Comparison of ENCODE assay signal across 11 cellular contexts in the genomic region with DNA sequence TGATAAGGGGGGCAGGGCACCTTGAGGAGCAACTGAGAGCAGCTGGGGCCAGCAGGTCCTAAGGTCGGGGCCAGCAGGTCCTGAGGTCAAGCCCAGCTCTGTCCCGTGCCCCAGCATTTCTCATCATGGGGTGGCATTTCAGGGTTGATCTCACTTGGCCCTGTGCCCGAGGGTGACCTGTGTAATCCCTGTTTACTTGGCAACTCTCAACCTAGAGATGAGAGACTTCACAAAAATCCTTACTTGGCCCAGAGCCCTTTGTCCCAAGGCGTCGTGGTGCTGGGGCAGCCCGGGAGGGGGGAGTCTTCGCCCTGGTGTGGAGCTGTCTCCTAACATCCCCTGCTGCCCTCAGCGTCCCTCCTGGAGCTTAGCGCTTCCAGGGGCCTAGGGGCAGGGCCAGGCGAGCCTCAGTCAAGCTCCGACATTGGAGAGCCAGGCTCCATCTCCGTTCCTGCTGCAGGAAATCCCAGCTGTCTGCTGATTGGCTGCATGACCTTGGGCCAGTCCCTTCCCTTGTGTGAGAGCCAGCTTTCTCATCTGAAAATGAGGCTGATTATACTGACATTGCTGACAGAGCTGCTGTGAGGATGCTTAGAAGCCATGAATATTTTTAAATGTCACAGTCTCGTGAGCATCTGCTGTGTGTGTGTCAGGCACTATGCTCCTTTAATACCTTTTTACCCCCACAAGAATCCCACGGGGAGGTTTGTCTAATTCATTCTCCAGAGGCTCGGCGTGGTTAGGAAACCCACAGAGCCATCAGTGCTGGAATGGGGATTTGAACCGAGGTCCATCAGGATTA.
A peak's percentile ranks its signal among the peaks of the same experiment; 100 is the strongest.
DNase-seq lines count a peak whose midpoint lies in the region; ATAC-seq, FAIRE-seq and TF ChIP-seq lines count a peak whose summit lies in the region.
"Had no signal": no experiment of that assay in that cellular context is flagged by ENCODE, and none has a peak within 500 bp of the region (broad histone marks: within the 10 kb centered on the region; RNA-seq: fewer than 3 reads in every experiment).

No MANE protein-coding gene starts in this region.

- no peak for TF ChIP-seq POLR2A in upper lobe of left lung (IDR thresholded peaks at IDR 0.05)

- H3K27me3 Mint-ChIP-seq in HFFc6 (ENCODE audit: insufficient read depth): peaks cover 5% of the 10 kb centered on the region
- H3K27me3 Mint-ChIP-seq: naive thymus-derived CD4-positive, alpha-beta T cell had no signal

- peaks cover 43% of the 10 kb centered on the region for H3K36me3 ChIP-seq in adipocyte (ENCODE audit: control insufficient read depth, insufficient read depth, low read length, severe bottlenecking)
- H3K36me3 ChIP-seq in upper lobe of left lung: peaks cover 0 to 54% (median 12%) of the 10 kb centered on the region in 4 donors

- H3K27ac ChIP-seq in upper lobe of left lung: peak overlapping the region in 3 of 4 donors; percentile 7 to 34 (median 20)
- H3K27ac ChIP-seq in coronary artery: peak overlapping the region in 1 of 2 donors; percentile 28

- no peaks in the 10 kb centered on the region for H3K27me3 ChIP-seq in adipocyte (replicated peaks; ENCODE audit: control insufficient read depth, insufficient read depth, low read length)
- H3K27me3 ChIP-seq in upper lobe of left lung: no peaks in the 10 kb centered on the region

- peaks cover 18% of the 10 kb centered on the region; the same call in 1 of the 2 replicates for H3K36me3 Mint-ChIP-seq in HFFc6 (ENCODE audit: low read depth)

- H3K4me3 ChIP-seq in adipocyte (ENCODE audit: low read length) (no peak overlapping the region), upper lobe of left lung (no peak overlapping the region), coronary artery (no peak overlapping the region)

- no peak for TF ChIP-seq EP300 in upper lobe of left lung (IDR thresholded peaks at IDR 0.05)

- DNase-seq in HFFc6: peak; percentile 73
- no peak for DNase-seq in adipocyte (ENCODE audit: low read depth)
- peak; percentile 69 for DNase-seq in iris pigment epithelial cell (ENCODE audit: low read depth)
- no peak for DNase-seq in upper lobe of left lung
- no peak for DNase-seq in coronary artery (ENCODE audit: low spot score)
- DNase-seq in GM19239 (ENCODE audit: insufficient read length, low spot score): no peak
- no peak for DNase-seq in NCI-H510A treated with DMSO at 0.1 percent for 48 hours (lab: John Stamatoyannopoulos, UW)
- DNase-seq: naive thymus-derived CD4-positive, alpha-beta T cell; NCI-H1436 treated with DMSO at 0.1 percent for 48 hours had no signal

- WGBS in upper lobe of left lung, 2 donors: 65 to 76% methylated on average over 7 to 17 of the region's 17 CpGs

- no peak for TF ChIP-seq CTCF in HFFc6 (IDR thresholded peaks at IDR 0.05)
- TF ChIP-seq CTCF in upper lobe of left lung (IDR thresholded peaks at IDR 0.05): no peak
- TF ChIP-seq CTCF in coronary artery (IDR thresholded peaks at IDR 0.05): no peak

- H3K4me1 Mint-ChIP-seq in HFFc6 (ENCODE audit: low read depth): peaks cover 63% of the 10 kb centered on the region

- H3K4me3 Mint-ChIP-seq in HFFc6: no peak overlapping the region
- H3K4me3 Mint-ChIP-seq: naive thymus-derived CD4-positive, alpha-beta T cell; T-helper 1 cell treated with Interleukin-12 subunit alpha and Interleukin-12 subunit beta and Interleukin-4 antibody, amounts not matched to agents 30 μg/mL and 1 μg/mL, for 36 hours had no signal

- ATAC-seq in upper lobe of left lung (ENCODE audit: low FRiP score in 2 of 2): no peak
- no peak for ATAC-seq in GM18520 (IDR thresholded peaks at IDR 0.05; ENCODE audit: unreplicated experiment)
- ATAC-seq: naive thymus-derived CD4-positive, alpha-beta T cell had no signal

- FAIRE-seq in GM19239 (lab: Jason Lieb, UNC): no peak

- H3K27ac Mint-ChIP-seq in HFFc6: peak overlapping the region; percentile 76
- H3K27ac Mint-ChIP-seq: T-helper 1 cell treated with Interleukin-12 subunit alpha and Interleukin-12 subunit beta and Interleukin-4 antibody, amounts not matched to agents 30 μg/mL and 1 μg/mL, for 36 hours had no signal

- no peaks in the 10 kb centered on the region for H3K9me3 Mint-ChIP-seq in HFFc6
- H3K9me3 Mint-ChIP-seq: naive thymus-derived CD4-positive, alpha-beta T cell; T-helper 1 cell treated with Interleukin-12 subunit alpha and Interleukin-12 subunit beta and Interleukin-4 antibody, amounts not matched to agents 30 μg/mL and 1 μg/mL, for 36 hours had no signal

- H3K9ac ChIP-seq in adipocyte (ENCODE audit: low read length): peak overlapping the region; percentile 21

- H3K9me3 ChIP-seq in adipocyte (ENCODE audit: control insufficient read depth, low read length): no peaks in the 10 kb centered on the region
- H3K9me3 ChIP-seq in upper lobe of left lung: no peaks in the 10 kb centered on the region

- H3K4me1 ChIP-seq in adipocyte (ENCODE audit: control insufficient read depth, insufficient read depth, low read length) (peaks cover 79% of the 10 kb centered on the region), upper lobe of left lung (peaks cover 27 to 60% (median 46%) of the 10 kb centered on the region in 4 donors)

Comparison
In these comparisons a context has a peak if more than half of its experiments do, and no peak if none do; other contexts are left out.
1. DNase-seq: peak in HFFc6 (single experiment) and iris pigment epithelial cell (single experiment); none in adipocyte (single experiment), upper lobe of left lung (0 of 2), coronary artery (single experiment), GM19239 (single experiment) and NCI-H510A treated with DMSO at 0.1 percent for 48 hours (single experiment).